16 cellular contexts compared by ENCODE assay signal in genomic region chr6:16344756-16345155, GRCh38.
DNase-seq lines count a peak whose midpoint lies in the region; ATAC-seq, FAIRE-seq and TF ChIP-seq lines count a peak whose summit lies in the region.
"Had no signal": no experiment of that assay in that cellular context is flagged by ENCODE, and none has a peak within 500 bp of the region (broad histone marks: within the 10 kb centered on the region; RNA-seq: fewer than 3 reads in every experiment).

No MANE protein-coding gene starts in this region.

- H3K4me3 ChIP-seq in adrenal gland (no peak overlapping the region), hepatocyte (no peak overlapping the region)
- H3K4me3 ChIP-seq: left lung had no signal

- H3K9me2 ChIP-seq in hepatocyte (replicated peaks; ENCODE audit: insufficient read depth): no peaks in the 10 kb centered on the region

- peaks cover 7% of the 10 kb centered on the region for H3K36me3 Mint-ChIP-seq in activated naive CD8-positive, alpha-beta T cell
- H3K36me3 Mint-ChIP-seq in activated naive CD8-positive, alpha-beta T cell treated with anti-CD3 and anti-CD28 coated beads, Interleukin-2, amount 50 U/mL, for 24 hours (ENCODE audit: low read depth): peaks cover 3% of the 10 kb centered on the region
- H3K36me3 Mint-ChIP-seq: activated naive CD4-positive, alpha-beta T cell treated with anti-CD3 and anti-CD28 coated beads, Interleukin-2, amount 50 U/mL, for 72 hours; natural killer cell had no signal

- H3K9me3 ChIP-seq in adrenal gland (replicated peaks in 1 of 3) (no peaks in the 10 kb centered on the region), hepatocyte (ENCODE audit: low read depth) (no peaks in the 10 kb centered on the region)
- H3K9me3 ChIP-seq: left lung had no signal

- intact Hi-C loops in adrenal gland (cut with DNase I): no loop called here

- peak overlapping the region; percentile 6 for H3K4me2 ChIP-seq in hepatocyte

- H3K36me3 ChIP-seq in adrenal gland (replicated peaks in 1 of 2): no peaks in the 10 kb centered on the region
- no peaks in the 10 kb centered on the region for H3K36me3 ChIP-seq in hepatocyte (replicated peaks; ENCODE audit: insufficient read depth, low read depth)
- H3K36me3 ChIP-seq: left lung had no signal

- no peak for ATAC-seq in activated naive CD8-positive, alpha-beta T cell treated with anti-CD3 and anti-CD28 coated beads, Interleukin-2, amount 50 U/mL, for 24 hours
- ATAC-seq in HG02763 (IDR thresholded peaks at IDR 0.05; ENCODE audit: unreplicated experiment) (no peak), HG02840 (IDR thresholded peaks at IDR 0.05; ENCODE audit: low FRiP score, unreplicated experiment) (no peak)
- ATAC-seq: activated naive CD4-positive, alpha-beta T cell treated with anti-CD3 and anti-CD28 coated beads, Interleukin-2, amount 50 U/mL, for 72 hours had no signal

- H3K27me3 Mint-ChIP-seq in activated naive CD8-positive, alpha-beta T cell: no peaks in the 10 kb centered on the region
- no peaks in the 10 kb centered on the region for H3K27me3 Mint-ChIP-seq in activated naive CD8-positive, alpha-beta T cell treated with anti-CD3 and anti-CD28 coated beads, Interleukin-2, amount 50 U/mL, for 24 hours
- H3K27me3 Mint-ChIP-seq: stimulated activated naive CD8-positive, alpha-beta T cell treated with anti-CD3 and anti-CD28 coated beads, Interleukin-15, Interleukin-2, amounts not matched to agents 100 ng/mL and 50 ng/mL, for 24 hours had no signal

- no peak for DNase-seq in activated naive CD8-positive, alpha-beta T cell treated with anti-CD3 and anti-CD28 coated beads, Interleukin-2, amount 50 U/mL, for 24 hours
- peak in 1 of 7 donors; percentile 46 for DNase-seq in adrenal gland
- DNase-seq in hepatocyte (ENCODE audit: low spot score): peak; percentile 52
- no peak for DNase-seq in GM03348 (ENCODE audit: low spot score)
- no peak for DNase-seq in GM12891 (ENCODE audit: insufficient read length, low spot score)
- DNase-seq: activated CD8-positive, alpha-beta memory T cell treated with anti-CD3 and anti-CD28 coated beads, Interleukin-2, amount 50 U/mL, for 48 hours; cerebellar nuclear complex; left lung; natural killer cell; T-helper 1 cell had no signal

- H3K27ac ChIP-seq in adrenal gland (peak overlapping the region; percentile 17 to 78 (median 70)), hepatocyte (peak overlapping the region; percentile 79)
- H3K27ac ChIP-seq: left lung had no signal

- peaks cover 3% of the 10 kb centered on the region for H3K4me1 Mint-ChIP-seq in activated naive CD8-positive, alpha-beta T cell (ENCODE audit: low read depth)
- peaks cover 7% of the 10 kb centered on the region for H3K4me1 Mint-ChIP-seq in activated naive CD8-positive, alpha-beta T cell treated with anti-CD3 and anti-CD28 coated beads, Interleukin-2, amount 50 U/mL, for 24 hours
- H3K4me1 Mint-ChIP-seq: natural killer cell had no signal

- H2AFZ ChIP-seq in hepatocyte: no peak overlapping the region

- H3K27me3 ChIP-seq in adrenal gland (no peaks in the 10 kb centered on the region), hepatocyte (no peaks in the 10 kb centered on the region)
- H3K27me3 ChIP-seq: left lung had no signal

- no peak overlapping the region for H3K4me3 Mint-ChIP-seq in activated naive CD8-positive, alpha-beta T cell
- H3K4me3 Mint-ChIP-seq in activated naive CD8-positive, alpha-beta T cell treated with anti-CD3 and anti-CD28 coated beads, Interleukin-2, amount 50 U/mL, for 24 hours: no peak overlapping the region
- H3K4me3 Mint-ChIP-seq: natural killer cell; stimulated activated naive CD8-positive, alpha-beta T cell treated with anti-CD3 and anti-CD28 coated beads, Interleukin-15, Interleukin-2, amounts not matched to agents 100 ng/mL and 50 ng/mL, for 24 hours had no signal

- no peaks in the 10 kb centered on the region for H3K79me2 ChIP-seq in hepatocyte

- H3K9me3 Mint-ChIP-seq in activated naive CD8-positive, alpha-beta T cell (ENCODE audit: low read depth): no peaks in the 10 kb centered on the region
- H3K9me3 Mint-ChIP-seq in activated naive CD8-positive, alpha-beta T cell treated with anti-CD3 and anti-CD28 coated beads, Interleukin-2, amount 50 U/mL, for 24 hours: peaks cover 4% of the 10 kb centered on the region
- H3K9me3 Mint-ChIP-seq: activated naive CD4-positive, alpha-beta T cell treated with anti-CD3 and anti-CD28 coated beads, Interleukin-2, amount 50 U/mL, for 72 hours; natural killer cell; stimulated activated naive CD8-positive, alpha-beta T cell treated with anti-CD3 and anti-CD28 coated beads, Interleukin-15, Interleukin-2, amounts not matched to agents 100 ng/mL and 50 ng/mL, for 24 hours had no signal

- TF ChIP-seq POLR2A in adrenal gland (IDR thresholded peaks at IDR 0.05) (no peak), GM12891 (IDR thresholded peaks at IDR 0.05; ENCODE audit: low read depth, low read length) (no peak)

- TF ChIP-seq CTCF in adrenal gland (IDR thresholded peaks at IDR 0.05) (no peak), hepatocyte (IDR thresholded peaks at IDR 0.05; ENCODE audit: poor library complexity) (no peak)

- peak overlapping the region; percentile 41 for H3K27ac Mint-ChIP-seq in activated naive CD8-positive, alpha-beta T cell
- no peak overlapping the region for H3K27ac Mint-ChIP-seq in activated naive CD8-positive, alpha-beta T cell treated with anti-CD3 and anti-CD28 coated beads, Interleukin-2, amount 50 U/mL, for 24 hours
- H3K27ac Mint-ChIP-seq: activated naive CD4-positive, alpha-beta T cell treated with anti-CD3 and anti-CD28 coated beads, Interleukin-2, amount 50 U/mL, for 72 hours; natural killer cell had no signal

- H3K4me1 ChIP-seq in adrenal gland (replicated peaks in 1 of 2) (peaks cover 11 to 17% of the 10 kb centered on the region in 2 donors), hepatocyte (ENCODE audit: insufficient read depth) (peaks cover 18% of the 10 kb centered on the region)

- FAIRE-seq in GM12891 (lab: Jason Lieb, UNC): no peak
- FAIRE-seq: A204.1 had no signal

- no peaks in the 10 kb centered on the region for H4K20me1 ChIP-seq in hepatocyte (ENCODE audit: insufficient read depth, poor library complexity, severe bottlenecking)

- 75 to 80% (median 77%) methylated on average over 6 of the region's 6 CpGs for WGBS in adrenal gland, 4 donors
- 61% methylated on average over 6 of the region's 6 CpGs for WGBS in hepatocyte (ENCODE audit: low lambda C conversion rate, missing lambda C conversion rate)

TF ChIP-seq in GM12891, 5 proteins besides CTCF, POLR2A, EP300 and RAD21:
- TF ChIP-seq TAF1 (IDR thresholded peaks at IDR 0.05; ENCODE audit: low read depth, low read length): no peak
- TF ChIP-seq POU2F2 (IDR thresholded peaks at IDR 0.05; ENCODE audit: low read depth, low read length): no peak
- TF ChIP-seq PAX5 (IDR thresholded peaks at IDR 0.05; ENCODE audit: insufficient read depth, low read length, severe bottlenecking): no peak
- no peak for TF ChIP-seq POLR2AphosphoS5 (IDR thresholded peaks at IDR 0.05; ENCODE audit: low read depth, low read length)
- TF ChIP-seq SPI1 (IDR thresholded peaks at IDR 0.05; ENCODE audit: low read depth, low read length): no peak
TF ChIP-seq in GM12891: peak in this region for 0.
